In the genomic region with DNA sequence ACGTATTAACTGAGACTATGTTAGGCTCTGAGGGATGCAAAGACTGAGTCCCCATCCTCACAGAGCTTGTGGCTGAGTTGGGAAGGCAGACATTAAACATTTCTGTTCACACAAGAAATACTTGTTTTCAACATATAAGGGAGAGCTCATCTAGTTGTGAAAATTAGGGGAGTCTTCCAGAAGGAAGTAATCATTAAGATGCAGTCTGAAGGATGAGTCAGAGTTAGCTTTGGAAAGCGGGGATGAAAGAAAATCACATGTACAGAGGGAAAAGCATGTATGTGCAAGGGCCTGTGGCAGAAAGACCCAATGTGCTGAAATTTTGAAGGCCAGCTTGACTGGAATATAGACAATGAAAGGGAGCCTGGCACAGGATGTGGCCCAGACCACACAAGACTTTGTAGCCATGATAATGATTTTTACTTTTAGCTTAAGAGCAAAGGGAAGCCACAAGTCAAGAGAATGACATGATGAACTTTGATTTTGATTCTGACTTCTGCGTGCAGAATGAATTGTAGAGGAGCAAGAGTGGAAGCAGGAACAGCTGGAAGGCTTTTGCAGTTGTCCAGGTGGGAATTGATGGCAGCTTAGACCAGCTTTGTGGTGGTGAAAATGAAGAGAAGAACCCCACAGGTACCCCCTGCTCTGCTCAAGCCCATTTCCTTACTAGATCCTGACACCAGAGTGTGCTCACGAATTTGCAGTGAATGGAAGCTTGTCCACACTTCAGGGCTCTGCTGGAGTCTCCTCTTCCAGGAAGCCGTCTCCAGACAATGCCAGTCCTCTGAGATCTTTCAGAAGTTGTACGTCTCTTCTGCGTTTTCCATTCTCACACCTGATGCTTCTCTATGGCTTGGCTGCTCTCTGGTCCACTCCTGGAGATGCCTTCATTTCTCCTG, we compare ENCODE assay signal across 11 cellular contexts.
A peak's percentile ranks its signal among the peaks of the same experiment; 100 is the strongest.
DNase-seq lines count a peak whose midpoint lies in the region; ATAC-seq, FAIRE-seq and TF ChIP-seq lines count a peak whose summit lies in the region.
"Had no signal": no experiment of that assay in that cellular context is flagged by ENCODE, and none has a peak within 500 bp of the region (broad histone marks: within the 10 kb centered on the region; RNA-seq: fewer than 3 reads in every experiment).

No MANE protein-coding gene starts in this region.

- TF ChIP-seq CTCF in OCI-LY3 (IDR thresholded peaks at IDR 0.05; ENCODE audit: low read depth, low read length) (peak; percentile 34; the same call in 1 of the 2 replicates), bronchial epithelial cell (IDR thresholded peaks at IDR 0.05; ENCODE audit: insufficient read depth, low read length, severe bottlenecking) (no peak), upper lobe of right lung (IDR thresholded peaks at IDR 0.05) (no peak)

- DNase-seq in activated T-cell treated with anti-CD3 and anti-CD28 coated beads, Interleukin-2, amount 50 U/mL, for 4 hours = no peak
- DNase-seq in activated T-cell treated with anti-CD3 and anti-CD28 coated beads, Interleukin-2, amount 50 U/mL, for 24 hours = no peak
- DNase-seq in bronchial epithelial cell (ENCODE audit: low read depth) (peak; percentile 62), head of caudate nucleus (no peak), iPS-NIHi11 (ENCODE audit: low spot score) (no peak), upper lobe of right lung (no peak)
- no peak for DNase-seq in stimulated activated effector memory CD8-positive, alpha-beta T cell treated with anti-CD3 and anti-CD28 coated beads, Interleukin-12 subunit alpha, Interleukin-12 subunit beta, amount 100 ng/mL, for 72 hours (ENCODE audit: low spot score in 2 of 2)
- DNase-seq: stimulated activated CD8-positive, alpha-beta memory T cell treated with anti-CD3 and anti-CD28 coated beads, Interleukin-4, amount 100 ng/mL, for 48 hours had no signal

- no peaks in the 10 kb centered on the region for H3K36me3 Mint-ChIP-seq in activated T-cell treated with anti-CD3 and anti-CD28 coated beads, Interleukin-2, amount 50 U/mL, for 4 hours (ENCODE audit: insufficient read depth)
- no peaks in the 10 kb centered on the region for H3K36me3 Mint-ChIP-seq in activated T-cell treated with anti-CD3 and anti-CD28 coated beads, Interleukin-2, amount 50 U/mL, for 24 hours (ENCODE audit: low read depth)
- no peaks in the 10 kb centered on the region for H3K36me3 Mint-ChIP-seq in stimulated activated effector memory CD8-positive, alpha-beta T cell treated with anti-CD3 and anti-CD28 coated beads, Interleukin-12 subunit alpha, Interleukin-12 subunit beta, amount 100 ng/mL, for 72 hours

- FAIRE-seq in bronchial epithelial cell (lab: Jason Lieb, UNC) = no peak

- H3K27ac Mint-ChIP-seq in activated T-cell treated with anti-CD3 and anti-CD28 coated beads, Interleukin-2, amount 50 U/mL, for 24 hours = no peak overlapping the region
- peak overlapping the region; percentile 32 for H3K27ac Mint-ChIP-seq in stimulated activated effector memory CD8-positive, alpha-beta T cell treated with anti-CD3 and anti-CD28 coated beads, Interleukin-12 subunit alpha, Interleukin-12 subunit beta, amount 100 ng/mL, for 72 hours

- H3K9me3 ChIP-seq in OCI-LY3 (ENCODE audit: insufficient read depth, low read length) (no peaks in the 10 kb centered on the region), upper lobe of right lung (no peaks in the 10 kb centered on the region)
- H3K9me3 ChIP-seq: BLaER1 treated with 17β-estradiol and CSF1 and Interleukin-3, amounts not matched to agents 10 nM and 100 nM had no signal

- no peak overlapping the region for H3K27ac ChIP-seq in OCI-LY3 (ENCODE audit: low read length)
- H3K27ac ChIP-seq in upper lobe of right lung = no peak overlapping the region
- H3K27ac ChIP-seq: BLaER1 treated with 17β-estradiol and CSF1 and Interleukin-3, amounts not matched to agents 10 nM and 100 nM; WERI-Rb-1 had no signal

- peaks cover 37% of the 10 kb centered on the region for H3K4me1 Mint-ChIP-seq in activated T-cell treated with anti-CD3 and anti-CD28 coated beads, Interleukin-2, amount 50 U/mL, for 4 hours (ENCODE audit: low read depth)
- H3K4me1 Mint-ChIP-seq in activated T-cell treated with anti-CD3 and anti-CD28 coated beads, Interleukin-2, amount 50 U/mL, for 24 hours (ENCODE audit: low read depth) = peaks cover 35% of the 10 kb centered on the region
- H3K4me1 Mint-ChIP-seq in stimulated activated effector memory CD8-positive, alpha-beta T cell treated with anti-CD3 and anti-CD28 coated beads, Interleukin-12 subunit alpha, Interleukin-12 subunit beta, amount 100 ng/mL, for 72 hours = peaks cover 44% of the 10 kb centered on the region

- H3K4me3 ChIP-seq in OCI-LY3 (ENCODE audit: low read length) (no peak overlapping the region), bronchial epithelial cell (ENCODE audit: low read depth, low read length) (no peak overlapping the region), upper lobe of right lung (no peak overlapping the region)
- H3K4me3 ChIP-seq: BLaER1 treated with 17β-estradiol and CSF1 and Interleukin-3, amounts not matched to agents 10 nM and 100 nM had no signal

- H3K9me3 Mint-ChIP-seq in activated T-cell treated with anti-CD3 and anti-CD28 coated beads, Interleukin-2, amount 50 U/mL, for 4 hours = no peaks in the 10 kb centered on the region
- H3K9me3 Mint-ChIP-seq in activated T-cell treated with anti-CD3 and anti-CD28 coated beads, Interleukin-2, amount 50 U/mL, for 24 hours = no peaks in the 10 kb centered on the region
- no peaks in the 10 kb centered on the region for H3K9me3 Mint-ChIP-seq in stimulated activated effector memory CD8-positive, alpha-beta T cell treated with anti-CD3 and anti-CD28 coated beads, Interleukin-12 subunit alpha, Interleukin-12 subunit beta, amount 100 ng/mL, for 72 hours

- H3K4me1 ChIP-seq in OCI-LY3 (ENCODE audit: low read length) (peaks cover 13% of the 10 kb centered on the region), upper lobe of right lung (no peaks in the 10 kb centered on the region)

- H4K20me1 ChIP-seq in OCI-LY3 (ENCODE audit: insufficient read depth, low read length) = no peaks in the 10 kb centered on the region

- intact Hi-C loops in head of caudate nucleus (cut with DNase I) (loop anchor here (10.0 kb wide), 2 partner anchors 244 to 284 kb away; no protein-coding TSS in a partner anchor), upper lobe of right lung (cut with DNase I) (no loop called here)

- H2AFZ ChIP-seq in OCI-LY3 (ENCODE audit: low read depth, low read length) = no peak overlapping the region

- H3K9ac ChIP-seq in OCI-LY3 (ENCODE audit: low read length) = no peak overlapping the region
- H3K9ac ChIP-seq: BLaER1 treated with 17β-estradiol and CSF1 and Interleukin-3, amounts not matched to agents 10 nM and 100 nM had no signal

- H3K27me3 ChIP-seq in OCI-LY3 (ENCODE audit: low read depth, low read length) (peaks cover 50% of the 10 kb centered on the region), bronchial epithelial cell (ENCODE audit: control insufficient read depth, insufficient read depth, low read length) (no peaks in the 10 kb centered on the region), upper lobe of right lung (no peaks in the 10 kb centered on the region)
- H3K27me3 ChIP-seq: BLaER1 treated with 17β-estradiol and CSF1 and Interleukin-3, amounts not matched to agents 10 nM and 100 nM had no signal

- no peak overlapping the region for H3K4me3 Mint-ChIP-seq in activated T-cell treated with anti-CD3 and anti-CD28 coated beads, Interleukin-2, amount 50 U/mL, for 4 hours
- no peak overlapping the region for H3K4me3 Mint-ChIP-seq in activated T-cell treated with anti-CD3 and anti-CD28 coated beads, Interleukin-2, amount 50 U/mL, for 24 hours
- no peak overlapping the region for H3K4me3 Mint-ChIP-seq in stimulated activated effector memory CD8-positive, alpha-beta T cell treated with anti-CD3 and anti-CD28 coated beads, Interleukin-12 subunit alpha, Interleukin-12 subunit beta, amount 100 ng/mL, for 72 hours

- H3K36me3 ChIP-seq in OCI-LY3 (replicated peaks; ENCODE audit: low read depth, low read length) (no peaks in the 10 kb centered on the region), bronchial epithelial cell (ENCODE audit: control insufficient read depth, insufficient read depth, low read length) (no peaks in the 10 kb centered on the region), upper lobe of right lung (no peaks in the 10 kb centered on the region)
- H3K36me3 ChIP-seq: WERI-Rb-1 had no signal

- no peaks in the 10 kb centered on the region for H3K79me2 ChIP-seq in OCI-LY3 (ENCODE audit: low read length)

- peak; percentile 35 to 48 for ATAC-seq in activated T-cell treated with anti-CD3 and anti-CD28 coated beads, Interleukin-2, amount 50 U/mL, for 4 hours
- peak; percentile 77 for ATAC-seq in stimulated activated effector memory CD8-positive, alpha-beta T cell treated with anti-CD3 and anti-CD28 coated beads, Interleukin-12 subunit alpha, Interleukin-12 subunit beta, amount 100 ng/mL, for 72 hours
- ATAC-seq in upper lobe of right lung = no peak

- no peak overlapping the region for H3K4me2 ChIP-seq in OCI-LY3 (ENCODE audit: low read length)
- H3K4me2 ChIP-seq: BLaER1 treated with 17β-estradiol and CSF1 and Interleukin-3, amounts not matched to agents 10 nM and 100 nM had no signal

- H3K27me3 Mint-ChIP-seq in activated T-cell treated with anti-CD3 and anti-CD28 coated beads, Interleukin-2, amount 50 U/mL, for 4 hours (ENCODE audit: low read depth) = no peaks in the 10 kb centered on the region
- no peaks in the 10 kb centered on the region for H3K27me3 Mint-ChIP-seq in activated T-cell treated with anti-CD3 and anti-CD28 coated beads, Interleukin-2, amount 50 U/mL, for 24 hours
